1 cellular context compared by ENCODE assay signal in genomic region chr19:34084396-34085145, GRCh38.
TF ChIP-seq lines count a peak whose summit lies in the region.

No MANE protein-coding gene starts in this region.

TF ChIP-seq in GM23338, 12 proteins besides CTCF, POLR2A, EP300 and RAD21 (continued from another document):
- no peak for TF ChIP-seq ZNF462 (CRISPR knock-in tag; IDR thresholded peaks at IDR 0.05)
- no peak for TF ChIP-seq STAT1 (IDR thresholded peaks at IDR 0.05; ENCODE audit: unreplicated experiment)
- no peak for TF ChIP-seq ZNF114 (CRISPR knock-in tag; IDR thresholded peaks at IDR 0.05)
- no peak for TF ChIP-seq EZH2phosphoT487 (IDR thresholded peaks at IDR 0.05; ENCODE audit: unreplicated experiment)
